In genomic region chr19:47132522-47132852, GRCh38 we compare ENCODE assay signal across 11 cellular contexts. TPM values are rescaled to one million over a fixed set of nuclear protein-coding genes. Genes with fewer than 3 reads are reported as not detected.
DNase-seq lines count a peak whose midpoint lies in the region; ATAC-seq, FAIRE-seq and TF ChIP-seq lines count a peak whose summit lies in the region.
"Had no signal": no experiment of that assay in that cellular context is flagged by ENCODE, and none has a peak within 500 bp of the region (broad histone marks: within the 10 kb centered on the region; RNA-seq: fewer than 3 reads in every experiment).

No MANE protein-coding gene starts in this region.

- peaks cover 54% of the 10 kb centered on the region for H3K4me1 Mint-ChIP-seq in activated T-cell treated with anti-CD3 and anti-CD28 coated beads, Interleukin-2, amount 50 U/mL, for 24 hours (ENCODE audit: low read depth)

- H3K27me3 Mint-ChIP-seq in activated T-cell treated with anti-CD3 and anti-CD28 coated beads, Interleukin-2, amount 50 U/mL, for 24 hours = no peaks in the 10 kb centered on the region

- H4K20me1 ChIP-seq in endothelial cell of umbilical vein (replicated peaks; ENCODE audit: control insufficient read depth, extremely low read depth, insufficient read depth, low read length) = no peaks in the 10 kb centered on the region
- peaks cover 56% of the 10 kb centered on the region for H4K20me1 ChIP-seq in smooth muscle cell (ENCODE audit: low read depth)

- POLR2A ChIA-PET in Panc1 (lab: Charles Lee) (no interaction called here), endothelial cell of umbilical vein (lab: Charles Lee) (interaction anchor here (0.8 kb wide), 1 partner anchor 130 kb away, joined by 4 read pairs; no protein-coding TSS in a partner anchor)

- FAIRE-seq in endothelial cell of umbilical vein (lab: Jason Lieb, UNC) = no peak
- FAIRE-seq: GM12892 had no signal

- H3K9me1 ChIP-seq in endothelial cell of umbilical vein (replicated peaks; ENCODE audit: control insufficient read depth, extremely low read depth, insufficient read depth, low read length) = no peaks in the 10 kb centered on the region

- BruUV-seq in Panc1 (replicated peaks; lab: Mats Ljungman, UMichigan) = no TSS peak
- no TSS peak for BruUV-seq in endothelial cell of umbilical vein (replicated peaks; lab: Mats Ljungman, UMichigan)

- WGBS in smooth muscle cell (ENCODE audit: low lambda C conversion rate) = 68% methylated on average over 1 of the region's 1 CpG

- no peak for DNase-seq in activated T-cell treated with anti-CD3 and anti-CD28 coated beads, Interleukin-2, amount 50 U/mL, for 24 hours
- no peak for DNase-seq in activated T-cell treated with anti-CD3 and anti-CD28 coated beads, Interleukin-2, amount 50 U/mL, for 1 hour
- no peak for DNase-seq in Panc1 (ENCODE audit: low read depth, low spot score)
- DNase-seq in endothelial cell of umbilical vein (ENCODE audit: low read depth, low spot score) = no peak
- no peak for DNase-seq in smooth muscle cell (lab: John Stamatoyannopoulos, UW; ENCODE audit: unreplicated experiment)
- no peak for DNase-seq in NCI-H2081 treated with DMSO at 0.1 percent for 48 hours (lab: John Stamatoyannopoulos, UW)
- DNase-seq: effector memory CD4-positive, alpha-beta T cell; SHP77 treated with DMSO at 0.1 percent for 48 hours had no signal

- H3K9me3 ChIP-seq in Panc1 (ENCODE audit: control insufficient read depth, insufficient read depth, low read depth, low read length) (no peaks in the 10 kb centered on the region), endothelial cell of umbilical vein (replicated peaks; ENCODE audit: control insufficient read depth, insufficient read depth, low read length) (no peaks in the 10 kb centered on the region), smooth muscle cell (replicated peaks; ENCODE audit: low read depth) (no peaks in the 10 kb centered on the region)

- peak overlapping the region; percentile 76 to 93 for H3K4me3 ChIP-seq in Panc1 (ENCODE audit: low read depth in 2 of 2, low read length in 2 of 2)
- H3K4me3 ChIP-seq in endothelial cell of umbilical vein (replicated peaks in 1 of 3; ENCODE audit: insufficient read depth in 1 of 3, low read depth in 1 of 3, low read length in 3 of 3) = no peak overlapping the region
- H3K4me3 ChIP-seq in smooth muscle cell = peak overlapping the region; percentile 8

- H3K9me3 Mint-ChIP-seq in activated T-cell treated with anti-CD3 and anti-CD28 coated beads, Interleukin-2, amount 50 U/mL, for 24 hours = peaks cover 3% of the 10 kb centered on the region

- H3K9ac ChIP-seq in endothelial cell of umbilical vein (replicated peaks; ENCODE audit: extremely low read depth, insufficient read depth, low read length) = no peak overlapping the region
- H3K9ac ChIP-seq in smooth muscle cell (ENCODE audit: low read depth) = no peak overlapping the region

- H3K27ac Mint-ChIP-seq in activated T-cell treated with anti-CD3 and anti-CD28 coated beads, Interleukin-2, amount 50 U/mL, for 24 hours = peak overlapping the region; percentile 98

- H3K4me1 ChIP-seq in Panc1 (ENCODE audit: control insufficient read depth, insufficient read depth, low read length) (peaks cover 25% of the 10 kb centered on the region), endothelial cell of umbilical vein (ENCODE audit: control insufficient read depth, extremely low read depth, insufficient read depth, low read length) (peaks cover 30% of the 10 kb centered on the region), smooth muscle cell (ENCODE audit: low read depth) (peaks cover 5% of the 10 kb centered on the region)

- dilution Hi-C loops in endothelial cell of umbilical vein (cut with MboI; ENCODE audit: extremely low pct_ligation_motif_present, low sequenced_read_pairs) = no loop called here

- peak overlapping the region; percentile 99 for H3K4me3 Mint-ChIP-seq in activated T-cell treated with anti-CD3 and anti-CD28 coated beads, Interleukin-2, amount 50 U/mL, for 24 hours

- intact Hi-C loops in Panc1 (cut with micrococcal nuclease; ENCODE audit: unreplicated experiment) (no loop called here), endothelial cell of umbilical vein (cut with micrococcal nuclease) (loop anchor here (5.0 kb wide), 1 partner anchor 270 kb away; the partner anchor contains the start of gene ARHGAP35)

- no peaks in the 10 kb centered on the region for H3F3A ChIP-seq in smooth muscle cell (ENCODE audit: low read depth)

- no peaks in the 10 kb centered on the region for H3K27me3 ChIP-seq in Panc1 (ENCODE audit: control insufficient read depth, insufficient read depth, low read length)
- no peaks in the 10 kb centered on the region for H3K27me3 ChIP-seq in endothelial cell of umbilical vein (ENCODE audit: control insufficient read depth in 2 of 2, insufficient read depth in 2 of 2, low read length in 2 of 2)
- H3K27me3 ChIP-seq in smooth muscle cell (ENCODE audit: low read depth) = no peaks in the 10 kb centered on the region

- H3K79me2 ChIP-seq in endothelial cell of umbilical vein (ENCODE audit: control insufficient read depth, insufficient read depth, low read length) (peaks cover 66% of the 10 kb centered on the region), smooth muscle cell (ENCODE audit: low read depth) (peaks cover 66% of the 10 kb centered on the region)

- TF ChIP-seq CTCF in Panc1 (IDR thresholded peaks at IDR 0.05) (no peak), endothelial cell of umbilical vein (IDR thresholded peaks at IDR 0.05; ENCODE audit: extremely low read depth in 1 of 2, insufficient read depth in 1 of 2, low read depth in 1 of 2, low read length in 2 of 2) (no peak), smooth muscle cell (IDR thresholded peaks at IDR 0.05; ENCODE audit: borderline replicate concordance, insufficient read depth, poor library complexity, severe bottlenecking) (no peak)

- H2AFZ ChIP-seq in endothelial cell of umbilical vein (ENCODE audit: low read depth, low read length) (no peak overlapping the region), smooth muscle cell (ENCODE audit: low read depth) (no peak overlapping the region)

- H3K27ac ChIP-seq in Panc1 (ENCODE audit: low read length) = peak overlapping the region; percentile 94; the same call in 1 of the 2 replicates
- no peak overlapping the region for H3K27ac ChIP-seq in endothelial cell of umbilical vein (ENCODE audit: insufficient read depth, low read depth, low read length)
- H3K27ac ChIP-seq in smooth muscle cell (ENCODE audit: low read depth) = no peak overlapping the region

- peaks cover 65% of the 10 kb centered on the region for H3K36me3 Mint-ChIP-seq in activated T-cell treated with anti-CD3 and anti-CD28 coated beads, Interleukin-2, amount 50 U/mL, for 24 hours (ENCODE audit: low read depth)

- H3K36me3 ChIP-seq in Panc1 (ENCODE audit: control insufficient read depth, insufficient read depth, low read length) (peaks cover 2% of the 10 kb centered on the region; the same call in 1 of the 2 replicates), endothelial cell of umbilical vein (ENCODE audit: control insufficient read depth in 2 of 2, extremely low read depth in 1 of 2, insufficient read depth in 2 of 2, low read length in 2 of 2) (no peaks in the 10 kb centered on the region), smooth muscle cell (ENCODE audit: low read depth) (no peaks in the 10 kb centered on the region)

- ATAC-seq in Panc1 (no peak), GM18861 (IDR thresholded peaks at IDR 0.05; ENCODE audit: unreplicated experiment) (no peak), GM21526 (IDR thresholded peaks at IDR 0.05; ENCODE audit: low FRiP score, unreplicated experiment) (no peak)

- in situ Hi-C loops in Panc1 (cut with HindIII; ENCODE audit: low pct_unique_long_range_greater_than_20kb, low sequenced_read_pairs) = no loop called here

- TF ChIP-seq POLR2A in endothelial cell of umbilical vein (IDR thresholded peaks at IDR 0.05; ENCODE audit: low read depth, low read length) = no peak

- peak overlapping the region; percentile 74 for H3K4me2 ChIP-seq in endothelial cell of umbilical vein (ENCODE audit: insufficient read depth, low read length)
- peak overlapping the region; percentile 98 for H3K4me2 ChIP-seq in smooth muscle cell

- CTCF ChIA-PET in Panc1 (lab: Charles Lee) (no interaction called here), endothelial cell of umbilical vein (lab: Charles Lee) (interaction anchor here (1.2 to 5.0 kb wide), 9 partner anchors 9 to 120 kb away, joined by 3 to 30 read pairs (median 8); partner anchors contain the start of gene ZC3H4)

TF ChIP-seq in endothelial cell of umbilical vein, 7 proteins besides CTCF, POLR2A, EP300 and RAD21:
- TF ChIP-seq JUN (IDR thresholded peaks at IDR 0.05; ENCODE audit: borderline replicate concordance, insufficient read depth, insufficient read length, low read depth) = no peak
TF ChIP-seq in endothelial cell of umbilical vein: peak in this region for 0.

RNA-seq across cellular contexts. Expression of gene SAE1, which starts 1.9 kb away (rescaled TPM):
- total RNA-seq in Panc1 (2021; ENCODE audit: unreplicated experiment) (140 TPM), endothelial cell of umbilical vein (219 and 223 TPM in 2 replicates), smooth muscle cell (65.9 and 67.4 TPM in 2 replicates)
- polyA plus RNA-seq in Panc1 (2012; ENCODE audit: insufficient read length) = 112 TPM
- polyA plus RNA-seq in endothelial cell of umbilical vein (145 and 165 TPM in 2 replicates), smooth muscle cell (70.8 and 89.4 TPM in 2 replicates)
- 219 and 237 TPM in 2 replicates for polyA plus RNA-seq in endothelial cell of umbilical vein (2011; cell fraction: cytosol; rRNA removed)
- 101 and 130 TPM in 2 replicates for polyA plus RNA-seq in endothelial cell of umbilical vein (2011; cell fraction: nucleus; rRNA removed)
- polyA plus RNA-seq in endothelial cell of umbilical vein (2012) = 191 and 235 TPM in 2 replicates
- 107 and 111 TPM in 2 replicates for polyA minus RNA-seq in endothelial cell of umbilical vein
- 50.6 TPM for polyA minus RNA-seq in endothelial cell of umbilical vein (2011; cell fraction: cytosol; rRNA and poly(A)+ RNA removed)
- 25.6 and 34.4 TPM in 2 replicates for polyA minus RNA-seq in endothelial cell of umbilical vein (2011; cell fraction: nucleus; rRNA and poly(A)+ RNA removed)

RNA-seq across cellular contexts. Expression of gene ZC3H4, which starts 18.9 kb away (rescaled TPM):
- total RNA-seq in Panc1 (2021; ENCODE audit: unreplicated experiment) = 42.7 TPM
- polyA plus RNA-seq in Panc1 (2012; ENCODE audit: insufficient read length) = 18.9 TPM
- 56.4 and 63.9 TPM in 2 replicates for total RNA-seq in endothelial cell of umbilical vein
- polyA plus RNA-seq in endothelial cell of umbilical vein = 5.5 and 6.2 TPM in 2 replicates
- polyA plus RNA-seq in endothelial cell of umbilical vein (2011; cell fraction: cytosol; rRNA removed) = 9.7 and 10.9 TPM in 2 replicates
- 20.4 and 22.2 TPM in 2 replicates for polyA plus RNA-seq in endothelial cell of umbilical vein (2011; cell fraction: nucleus; rRNA removed)
- polyA plus RNA-seq in endothelial cell of umbilical vein (2012) = 21.3 and 33.9 TPM in 2 replicates
- 11.9 and 13.3 TPM in 2 replicates for polyA minus RNA-seq in endothelial cell of umbilical vein
- polyA minus RNA-seq in endothelial cell of umbilical vein (2011; cell fraction: cytosol; rRNA and poly(A)+ RNA removed) = 9.5 TPM
- 12.1 and 13.1 TPM in 2 replicates for polyA minus RNA-seq in endothelial cell of umbilical vein (2011; cell fraction: nucleus; rRNA and poly(A)+ RNA removed)
- 6.6 and 9.3 TPM in 2 replicates for total RNA-seq in smooth muscle cell
- polyA plus RNA-seq in smooth muscle cell = 1.9 and 3.5 TPM in 2 replicates

Comparison
In these comparisons a context has a peak if more than half of its experiments do, and no peak if none do; other contexts are left out.
1. H3K4me3 ChIP-seq: peak in Panc1 (2 of 2) and smooth muscle cell (single experiment); none in endothelial cell of umbilical vein (0 of 3).